Comparison of ENCODE assay signal across 8 cellular contexts in genomic region chr6:41503841-41504525, GRCh38. TPM values are rescaled to one million over a fixed set of nuclear protein-coding genes. Genes with fewer than 3 reads are reported as not detected.
DNase-seq lines count a peak whose midpoint lies in the region; FAIRE-seq and TF ChIP-seq lines count a peak whose summit lies in the region.

No MANE protein-coding gene starts in this region.

- H2AFZ ChIP-seq in mesenchymal stem cell (ENCODE audit: low read depth, low read length) = no peak overlapping the region

- intact Hi-C loops in activated T-helper 2 cell treated with anti-CD3 and anti-CD28 coated beads, Interferon-gamma antibody, Interleukin-2, Interleukin-4, amounts not matched to agents 10 μg/mL and 5 μg/mL and 100 μg/mL, durations not matched to agents 14 hours and 24 hours and 36 hours (cut with micrococcal nuclease) = loop anchor here (5.0 kb wide), 1 partner anchor 137 kb away; no protein-coding TSS in a partner anchor

- no peak for FAIRE-seq in urothelium cell line (lab: Jason Lieb, UNC)

- H3K36me3 ChIP-seq in HUES48 (ENCODE audit: control insufficient read depth, insufficient read depth, low read length) (no peaks in the 10 kb centered on the region), mesenchymal stem cell (ENCODE audit: control insufficient read depth in 1 of 2, insufficient read depth in 2 of 2, low read depth in 1 of 2, low read length in 2 of 2) (no peaks in the 10 kb centered on the region)

- H2BK120ac ChIP-seq in mesenchymal stem cell (ENCODE audit: low read depth, low read length) = peak overlapping the region; percentile 74

- H3K27ac ChIP-seq in HUES48 (ENCODE audit: low read depth, low read length) = no peak overlapping the region
- H3K27ac ChIP-seq in mesenchymal stem cell (ENCODE audit: low read length, poor library complexity, severe bottlenecking) = no peak overlapping the region

- H2BK5ac ChIP-seq in mesenchymal stem cell (ENCODE audit: low read depth, low read length, poor library complexity, severe bottlenecking) = peak overlapping the region; percentile 51

- H3K23ac ChIP-seq in mesenchymal stem cell (ENCODE audit: low read length in 2 of 2) = peak overlapping the region in 1 of 2 experiments; percentile 24

- peaks cover 62% of the 10 kb centered on the region for H3K27me3 Mint-ChIP-seq in activated T-helper 2 cell treated with anti-CD3 and anti-CD28 coated beads, Interferon-gamma antibody, Interleukin-2, Interleukin-4, amounts not matched to agents 10 μg/mL and 5 μg/mL and 100 μg/mL, durations not matched to agents 14 hours and 24 hours and 36 hours (ENCODE audit: low read depth)

- H3K9me3 ChIP-seq in HUES48 (ENCODE audit: control insufficient read depth, insufficient read depth, low read length) (no peaks in the 10 kb centered on the region), mesenchymal stem cell (ENCODE audit: control insufficient read depth, low read length) (no peaks in the 10 kb centered on the region)

- H3K27ac Mint-ChIP-seq in activated T-helper 2 cell treated with anti-CD3 and anti-CD28 coated beads, Interferon-gamma antibody, Interleukin-2, Interleukin-4, amounts not matched to agents 10 μg/mL and 5 μg/mL and 100 μg/mL, durations not matched to agents 14 hours and 24 hours and 36 hours = no peak overlapping the region

- peaks cover 80% of the 10 kb centered on the region for H3K27me3 ChIP-seq in HUES48 (ENCODE audit: control insufficient read depth, insufficient read depth, low read length)
- peaks cover 40 to 50% of the 10 kb centered on the region in 2 experiments for H3K27me3 ChIP-seq in mesenchymal stem cell (ENCODE audit: control insufficient read depth in 1 of 2, insufficient read depth in 1 of 2, low read length in 2 of 2)

- no peak for TF ChIP-seq CTCF in choroid plexus epithelial cell (conservative IDR thresholded peaks at IDR 0.05; ENCODE audit: low read depth, low read length)

- H2BK12ac ChIP-seq in mesenchymal stem cell (ENCODE audit: low read length in 2 of 2) = peak overlapping the region; percentile 28 to 88

- no peaks in the 10 kb centered on the region for H3K9me3 Mint-ChIP-seq in activated T-helper 2 cell treated with anti-CD3 and anti-CD28 coated beads, Interferon-gamma antibody, Interleukin-2, Interleukin-4, amounts not matched to agents 10 μg/mL and 5 μg/mL and 100 μg/mL, durations not matched to agents 14 hours and 24 hours and 36 hours

- H3K9ac ChIP-seq in HUES48 (ENCODE audit: low read depth, low read length) (no peak overlapping the region), mesenchymal stem cell (ENCODE audit: low read length) (no peak overlapping the region)

- peak overlapping the region; percentile 69 for H3K4me2 ChIP-seq in mesenchymal stem cell (ENCODE audit: low read length, poor library complexity, severe bottlenecking)

- peaks cover 2% of the 10 kb centered on the region for H3K4me1 Mint-ChIP-seq in activated T-helper 2 cell treated with anti-CD3 and anti-CD28 coated beads, Interferon-gamma antibody, Interleukin-2, Interleukin-4, amounts not matched to agents 10 μg/mL and 5 μg/mL and 100 μg/mL, durations not matched to agents 14 hours and 24 hours and 36 hours (ENCODE audit: low read depth)

- peak overlapping the region; percentile 2 for H4K91ac ChIP-seq in mesenchymal stem cell (ENCODE audit: low read length)

- H3K79me1 ChIP-seq in mesenchymal stem cell (replicated peaks; ENCODE audit: low read length, poor library complexity, severe bottlenecking) = no peaks in the 10 kb centered on the region

- H3K18ac ChIP-seq in mesenchymal stem cell (ENCODE audit: low read depth in 1 of 2, low read length in 2 of 2) = peak overlapping the region; percentile 8 to 79

- H2BK15ac ChIP-seq in mesenchymal stem cell (ENCODE audit: low read depth, poor library complexity, severe bottlenecking) = peak overlapping the region; percentile 15

- 3% methylated on average over 51 of the region's 55 CpGs for WGBS in mesenchymal stem cell

- no peak overlapping the region for H3K4me3 Mint-ChIP-seq in activated T-helper 2 cell treated with anti-CD3 and anti-CD28 coated beads, Interferon-gamma antibody, Interleukin-2, Interleukin-4, amounts not matched to agents 10 μg/mL and 5 μg/mL and 100 μg/mL, durations not matched to agents 14 hours and 24 hours and 36 hours (ENCODE audit: low read depth)

- H2AK5ac ChIP-seq in mesenchymal stem cell (ENCODE audit: low read length, severe bottlenecking) = peak overlapping the region; percentile 80

- H3K4me3 ChIP-seq in HUES48 (ENCODE audit: low read depth, low read length) (peak overlapping the region; percentile 55), choroid plexus epithelial cell (ENCODE audit: low read depth, low read length) (peak overlapping the region; percentile 39), mesenchymal stem cell (ENCODE audit: insufficient read depth in 1 of 2, low read depth in 1 of 2, low read length in 2 of 2) (peak overlapping the region; percentile 33 to 58)

- H3K4me1 ChIP-seq in HUES48 (ENCODE audit: control insufficient read depth, insufficient read depth, low read length) (peaks cover 25% of the 10 kb centered on the region), mesenchymal stem cell (ENCODE audit: control insufficient read depth, insufficient read depth, low read depth, low read length) (peaks cover 22% of the 10 kb centered on the region)

- H3K14ac ChIP-seq in mesenchymal stem cell (ENCODE audit: low read length in 2 of 2) = no peak overlapping the region

- H4K8ac ChIP-seq in mesenchymal stem cell (ENCODE audit: low read length) = peak overlapping the region; percentile 10

- DNase-seq in ELR (ENCODE audit: low read depth) (peak; percentile 54), choroid plexus epithelial cell (ENCODE audit: low read depth) (peak; percentile 60), mesenchymal stem cell (peak; percentile 42), urothelium cell line (ENCODE audit: low spot score) (peak; percentile 77), cerebellar nuclear complex (lab: John Stamatoyannopoulos, UW) (no peak)
- no peak for DNase-seq in activated T-helper 2 cell treated with anti-CD3 and anti-CD28 coated beads, Interferon-gamma antibody, Interleukin-2, Interleukin-4, amounts not matched to agents 10 μg/mL and 5 μg/mL and 100 μg/mL, durations not matched to agents 14 hours and 24 hours and 36 hours (ENCODE audit: low spot score)
- no peak for DNase-seq in central memory CD4-positive, alpha-beta T cell

- H3K36me3 Mint-ChIP-seq in activated T-helper 2 cell treated with anti-CD3 and anti-CD28 coated beads, Interferon-gamma antibody, Interleukin-2, Interleukin-4, amounts not matched to agents 10 μg/mL and 5 μg/mL and 100 μg/mL, durations not matched to agents 14 hours and 24 hours and 36 hours (ENCODE audit: low read depth) = no peaks in the 10 kb centered on the region

- peak overlapping the region in 1 of 2 experiments; percentile 43 for H3K4ac ChIP-seq in mesenchymal stem cell (ENCODE audit: low read depth in 1 of 2, low read length in 2 of 2)

RNA-seq across cellular contexts. Expression of gene FOXP4, which starts 42.2 kb away (rescaled TPM):
- 23.4 TPM for polyA plus RNA-seq in mesenchymal stem cell (2013, experiment 1 of 2)
- polyA plus RNA-seq in mesenchymal stem cell (2013, experiment 2 of 2) = 22.7 TPM
- 9.6 and 9.7 TPM in 2 replicates for total RNA-seq in activated T-helper 2 cell treated with anti-CD3 and anti-CD28 coated beads, Interferon-gamma antibody, Interleukin-2, Interleukin-4, amounts not matched to agents 10 μg/mL and 5 μg/mL and 100 μg/mL, durations not matched to agents 14 hours and 24 hours and 36 hours

Comparison
In these comparisons a context has a peak if more than half of its experiments do, and no peak if none do; other contexts are left out.
1. DNase-seq: peak in ELR (single experiment), choroid plexus epithelial cell (single experiment), mesenchymal stem cell (single experiment) and urothelium cell line (single experiment); none in cerebellar nuclear complex (0 of 2), activated T-helper 2 cell treated with anti-CD3 and anti-CD28 coated beads, Interferon-gamma antibody, Interleukin-2, Interleukin-4, amounts not matched to agents 10 μg/mL and 5 μg/mL and 100 μg/mL, durations not matched to agents 14 hours and 24 hours and 36 hours (single experiment) and central memory CD4-positive, alpha-beta T cell (single experiment).
2. Peak in every context shown above with its lines, with median percentiles within 50 percentile points of each other: H3K4me3 ChIP-seq.